25 cellular contexts compared by ENCODE assay signal in the genomic region with DNA sequence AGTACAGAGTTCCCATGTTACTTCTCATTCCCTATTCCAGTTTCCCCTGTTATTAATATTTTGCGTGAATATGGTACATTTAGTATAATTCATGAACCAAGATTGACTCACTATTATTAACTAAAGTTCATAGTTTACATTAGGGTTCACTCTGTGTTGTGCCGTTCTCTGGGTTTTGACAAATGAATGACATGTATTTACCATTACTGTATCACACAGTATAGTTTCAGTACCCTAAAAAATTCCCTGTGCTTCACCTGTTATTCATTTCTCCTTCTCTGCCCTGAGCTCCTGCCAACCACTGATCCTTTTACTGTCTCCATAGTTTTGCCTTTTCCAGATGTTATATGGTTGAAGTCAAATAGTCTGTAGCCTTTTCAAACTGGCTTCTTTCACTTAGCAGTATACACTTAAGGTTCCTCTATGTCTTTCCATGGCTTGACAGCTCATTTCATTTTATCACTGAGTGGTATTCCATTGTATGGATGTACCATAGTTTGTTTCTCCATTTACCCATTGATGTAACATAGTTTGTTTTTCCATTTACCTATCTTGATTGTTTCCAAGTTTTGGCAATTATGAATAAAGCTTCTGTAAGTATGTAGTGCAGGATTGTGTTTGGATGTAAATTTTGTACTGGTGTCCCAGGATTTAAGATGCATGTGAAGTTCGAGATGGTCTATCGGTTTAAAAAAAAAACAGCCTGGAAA. TPM values are rescaled to one million over a fixed set of nuclear protein-coding genes. Genes with fewer than 3 reads are reported as not detected.
DNase-seq lines count a peak whose midpoint lies in the region; ATAC-seq, FAIRE-seq and TF ChIP-seq lines count a peak whose summit lies in the region.
"Had no signal": no experiment of that assay in that cellular context is flagged by ENCODE, and none has a peak within 500 bp of the region (broad histone marks: within the 10 kb centered on the region; RNA-seq: fewer than 3 reads in every experiment).

No MANE protein-coding gene starts in this region.

- H3K9me2 ChIP-seq in SK-N-SH, result no peaks in the 10 kb centered on the region

- no peaks in the 10 kb centered on the region; the same call in 1 of the 2 replicates for H4K20me1 ChIP-seq in SK-N-SH (ENCODE audit: insufficient read depth)

- intact Hi-C loops in activated CD4-positive, alpha-beta T cell treated with anti-CD3 and anti-CD28 coated beads, Interleukin-2, amount 10 ng/mL, durations not matched to agents 24 days and 14 days (cut with micrococcal nuclease), result no loop called here

- H3K27me3 Mint-ChIP-seq in HFFc6 (ENCODE audit: insufficient read depth) (no peaks in the 10 kb centered on the region; the same call in 1 of the 2 replicates), memory B cell (no peaks in the 10 kb centered on the region)
- no peaks in the 10 kb centered on the region for H3K27me3 Mint-ChIP-seq in activated CD4-positive, alpha-beta T cell treated with anti-CD3 and anti-CD28 coated beads, Interleukin-2, amount 10 ng/mL, durations not matched to agents 24 days and 14 days
- H3K27me3 Mint-ChIP-seq: activated naive CD4-positive, alpha-beta T cell treated with anti-CD3 and anti-CD28 coated beads, Interleukin-2, amount 10 ng/mL, durations not matched to agents 7 days and 5 days; brain had no signal

- TF ChIP-seq CTCF in HFFc6 (IDR thresholded peaks at IDR 0.05), result no peak
- no peak for TF ChIP-seq CTCF in SK-N-SH (IDR thresholded peaks at IDR 0.05)
- TF ChIP-seq CTCF in GM10248 (IDR thresholded peaks at IDR 0.05; ENCODE audit: control extremely low read depth, extremely low read depth, low read depth, missing control alignments), result no peak

- H3K27me3 ChIP-seq in SK-N-SH (ENCODE audit: insufficient read depth), result no peaks in the 10 kb centered on the region
- H3K27me3 ChIP-seq: left lung, sigmoid colon, transverse colon had no signal

- no peak for TF ChIP-seq EP300 in SK-N-SH (IDR thresholded peaks at IDR 0.05; ENCODE audit: borderline replicate concordance in 1 of 2, low read depth in 1 of 2, low read length in 1 of 2)

- peaks cover 38% of the 10 kb centered on the region for H3F3A ChIP-seq in SK-N-SH (replicated peaks; ENCODE audit: insufficient read depth)

- H3K27ac ChIP-seq in SK-N-SH (ENCODE audit: low read depth in 2 of 2, low read length in 1 of 2), result peak overlapping the region in 1 of 2 experiments; percentile 92; a peak in 3 of 4 replicates
- H3K27ac ChIP-seq: left lung, psoas muscle, sigmoid colon, transverse colon had no signal

- H2AFZ ChIP-seq in SK-N-SH (ENCODE audit: low read depth), result no peak overlapping the region

- no peaks in the 10 kb centered on the region for H3K9me3 Mint-ChIP-seq in HFFc6
- H3K9me3 Mint-ChIP-seq in memory B cell, result no peaks in the 10 kb centered on the region
- no peaks in the 10 kb centered on the region for H3K9me3 Mint-ChIP-seq in activated CD4-positive, alpha-beta T cell treated with anti-CD3 and anti-CD28 coated beads, Interleukin-2, amount 10 ng/mL, durations not matched to agents 24 days and 14 days
- H3K9me3 Mint-ChIP-seq: activated naive CD4-positive, alpha-beta T cell treated with anti-CD3 and anti-CD28 coated beads, Interleukin-2, amount 10 ng/mL, durations not matched to agents 7 days and 5 days had no signal

- H3K4me3 Mint-ChIP-seq in HFFc6 (peak overlapping the region; percentile 37), memory B cell (no peak overlapping the region)
- H3K4me3 Mint-ChIP-seq in activated CD4-positive, alpha-beta T cell treated with anti-CD3 and anti-CD28 coated beads, Interleukin-2, amount 10 ng/mL, durations not matched to agents 24 days and 14 days, result no peak overlapping the region
- H3K4me3 Mint-ChIP-seq: activated CD8-positive, alpha-beta T cell treated with anti-CD3 and anti-CD28 coated beads, Interleukin-2, amount 10 ng/mL, durations not matched to agents 7 days and 5 days; activated naive CD4-positive, alpha-beta T cell treated with anti-CD3 and anti-CD28 coated beads, Interleukin-2, amount 10 ng/mL, durations not matched to agents 7 days and 5 days; activated T-helper 17 cell treated with anti-CD3 and anti-CD28 coated beads, Interleukin-2, amount 50 U/mL, for 72 hours; brain; T-helper 2 cell treated with Interferon-gamma antibody and Interleukin-4, amounts not matched to agents 5 μg/mL and 100 μg/mL, for 36 hours had no signal

- H3K27ac Mint-ChIP-seq in HFFc6, result peak overlapping the region; percentile 88
- H3K27ac Mint-ChIP-seq in memory B cell, result no peak overlapping the region
- no peak overlapping the region for H3K27ac Mint-ChIP-seq in activated CD4-positive, alpha-beta T cell treated with anti-CD3 and anti-CD28 coated beads, Interleukin-2, amount 10 ng/mL, durations not matched to agents 24 days and 14 days
- H3K27ac Mint-ChIP-seq: activated CD8-positive, alpha-beta T cell treated with anti-CD3 and anti-CD28 coated beads, Interleukin-2, amount 10 ng/mL, durations not matched to agents 7 days and 5 days; activated naive CD4-positive, alpha-beta T cell treated with anti-CD3 and anti-CD28 coated beads, Interleukin-2, amount 10 ng/mL, durations not matched to agents 7 days and 5 days; activated T-helper 17 cell treated with anti-CD3 and anti-CD28 coated beads, Interleukin-2, amount 50 U/mL, for 72 hours; brain; T-helper 2 cell treated with Interferon-gamma antibody and Interleukin-4, amounts not matched to agents 5 μg/mL and 100 μg/mL, for 36 hours had no signal

- peaks cover 61% of the 10 kb centered on the region for H3K4me1 Mint-ChIP-seq in HFFc6 (ENCODE audit: low read depth)
- H3K4me1 Mint-ChIP-seq in memory B cell, result peaks cover 9% of the 10 kb centered on the region
- H3K4me1 Mint-ChIP-seq in activated CD4-positive, alpha-beta T cell treated with anti-CD3 and anti-CD28 coated beads, Interleukin-2, amount 10 ng/mL, durations not matched to agents 24 days and 14 days, result no peaks in the 10 kb centered on the region
- H3K4me1 Mint-ChIP-seq: activated naive CD4-positive, alpha-beta T cell treated with anti-CD3 and anti-CD28 coated beads, Interleukin-2, amount 10 ng/mL, durations not matched to agents 7 days and 5 days; activated T-helper 17 cell treated with anti-CD3 and anti-CD28 coated beads, Interleukin-2, amount 50 U/mL, for 72 hours had no signal

- H3K36me3 Mint-ChIP-seq in HFFc6 (ENCODE audit: low read depth) (peaks cover 20% of the 10 kb centered on the region), memory B cell (peaks cover 2% of the 10 kb centered on the region)
- H3K36me3 Mint-ChIP-seq in activated CD4-positive, alpha-beta T cell treated with anti-CD3 and anti-CD28 coated beads, Interleukin-2, amount 10 ng/mL, durations not matched to agents 24 days and 14 days (ENCODE audit: low read depth), result no peaks in the 10 kb centered on the region
- H3K36me3 Mint-ChIP-seq: activated naive CD4-positive, alpha-beta T cell treated with anti-CD3 and anti-CD28 coated beads, Interleukin-2, amount 10 ng/mL, durations not matched to agents 7 days and 5 days had no signal

- ATAC-seq in memory B cell (ENCODE audit: low read depth) (peak; percentile 17), GM21515 (IDR thresholded peaks at IDR 0.05; ENCODE audit: unreplicated experiment) (no peak)
- ATAC-seq: activated CD8-positive, alpha-beta T cell treated with anti-CD3 and anti-CD28 coated beads, Interleukin-2, amount 10 ng/mL, durations not matched to agents 7 days and 5 days; activated T-helper 17 cell treated with anti-CD3 and anti-CD28 coated beads, Interleukin-2, amount 50 U/mL, for 72 hours; left lung; psoas muscle had no signal

- H3K4me1 ChIP-seq in SK-N-SH (ENCODE audit: control insufficient read depth in 1 of 2, insufficient read depth in 2 of 2, low read depth in 1 of 2, low read length in 1 of 2), result peaks cover 0 to 15% of the 10 kb centered on the region in 2 experiments; a peak in 2 of 4 replicates
- H3K4me1 ChIP-seq: psoas muscle, sigmoid colon, transverse colon had no signal

- peaks cover 0 to 16% of the 10 kb centered on the region in 2 experiments for H3K36me3 ChIP-seq in SK-N-SH (replicated peaks in 1 of 2; ENCODE audit: control insufficient read depth in 1 of 2, insufficient read depth in 2 of 2, low read length in 1 of 2)
- H3K36me3 ChIP-seq: left lung, sigmoid colon, transverse colon had no signal

- no peak for DNase-seq in HFFc6
- no peak for DNase-seq in SK-N-SH
- no peak for DNase-seq in memory B cell (ENCODE audit: low spot score in 2 of 2)
- DNase-seq in frontal cortex (ENCODE audit: low spot score in 2 of 2), result no peak
- DNase-seq in GM10248 (ENCODE audit: extremely low spot score), result no peak
- no peak for DNase-seq in activated CD4-positive, alpha-beta T cell treated with anti-CD3 and anti-CD28 coated beads, Interleukin-2, amount 10 ng/mL, durations not matched to agents 24 days and 14 days
- DNase-seq: activated CD8-positive, alpha-beta T cell treated with anti-CD3 and anti-CD28 coated beads, Interleukin-2, amount 10 ng/mL, durations not matched to agents 7 days and 5 days; activated naive CD4-positive, alpha-beta T cell treated with anti-CD3 and anti-CD28 coated beads, Interleukin-2, amount 10 ng/mL, durations not matched to agents 7 days and 5 days; glutamatergic neuron; H7; left lung; NCI-H1417 treated with DMSO at 0.1 percent for 48 hours; NCI-H2029 treated with DMSO at 0.1 percent for 48 hours; NCI-H2227 treated with DMSO at 0.1 percent for 48 hours; NCI-H526 treated with DMSO at 0.1 percent for 48 hours; NK-92 treated with Interleukin-12 subunit alpha and Interleukin-12 subunit beta, amount 100 ng/mL, for 24 hours; psoas muscle; Right ventricle myocardium superior; sigmoid colon; stimulated activated CD4-positive, alpha-beta T cell treated with anti-CD3 and anti-CD28 coated beads, Interleukin-4, amount 100 ng/mL, for 24 hours; transverse colon had no signal

- no peaks in the 10 kb centered on the region for H3K9me3 ChIP-seq in SK-N-SH
- H3K9me3 ChIP-seq: left lung, psoas muscle, sigmoid colon, transverse colon had no signal

- peaks cover 91% of the 10 kb centered on the region for H3K79me2 ChIP-seq in SK-N-SH (ENCODE audit: insufficient read depth)

- CTCF ChIA-PET in SK-N-SH (lab: Yijun Ruan, JAX), result interaction anchor here (1.0 kb wide), 1 partner anchor 380 kb away, joined by 5 read pairs; no protein-coding TSS in a partner anchor
- CTCF ChIA-PET in GM10248 (lab: Yijun Ruan, JAX), result interaction anchor here (1.2 to 1.8 kb wide), 2 partner anchors 10 to 17 kb away, joined by 3 to 8 read pairs; no protein-coding TSS in a partner anchor

- peak overlapping the region; percentile 61; the same call in 1 of the 2 replicates for H3K4me2 ChIP-seq in SK-N-SH

- H3K4me3 ChIP-seq in SK-N-SH (ENCODE audit: low read depth in 2 of 2, low read length in 1 of 2), result no peak overlapping the region; a peak in 1 of 4 replicates
- H3K4me3 ChIP-seq: left lung, psoas muscle, sigmoid colon, transverse colon had no signal

- peak overlapping the region; percentile 2; the same call in 1 of the 2 replicates for H3K9ac ChIP-seq in SK-N-SH

- FAIRE-seq in frontal cortex (lab: Jason Lieb, UNC), result no peak

- WGBS in SK-N-SH (ENCODE audit: low lambda C conversion rate), result 68% methylated on average over 4 of the region's 4 CpGs

- POLR2A ChIA-PET in SK-N-SH (lab: Yijun Ruan, JAX) (no interaction called here), GM10248 (lab: Yijun Ruan, JAX) (no interaction called here)

- TF ChIP-seq RAD21 in SK-N-SH (IDR thresholded peaks at IDR 0.05; ENCODE audit: low read length), result no peak

RNA-seq across cellular contexts. Expression of gene CDK14, which starts 58.8 kb away (rescaled TPM):
- 10 to 100 TPM; 18.4 to 28.6 (median 27.2) TPM for total RNA-seq in HFFc6 (2021; fragmentation: NEBNext Ultra II Directional; extraction: Animal tissue kit (Norgen Biotek cat#: 25700))
- polyA plus RNA-seq in SK-N-SH (2012; rRNA removed), result 13.9 and 15.6 TPM in 2 replicates
- 21.5 and 23.1 TPM in 2 replicates for polyA plus RNA-seq in SK-N-SH (2012; cell fraction: cytosol; rRNA removed)
- polyA plus RNA-seq in SK-N-SH (2012; cell fraction: nucleus; rRNA removed), result 7.3 and 13.4 TPM in 2 replicates
- 77.9 TPM for total RNA-seq in frontal cortex
- total RNA-seq in activated CD4-positive, alpha-beta T cell treated with anti-CD3 and anti-CD28 coated beads, Interleukin-2, amount 10 ng/mL, durations not matched to agents 24 days and 14 days, result 1.9 and 2.0 TPM in 2 replicates
- total RNA-seq: activated CD8-positive, alpha-beta T cell treated with anti-CD3 and anti-CD28 coated beads, Interleukin-2, amount 10 ng/mL, durations not matched to agents 7 days and 5 days had no signal
